Comparison of ENCODE assay signal across 19 cellular contexts in genomic region chr5:88944751-88945507, GRCh38.
DNase-seq lines count a peak whose midpoint lies in the region; ATAC-seq and TF ChIP-seq lines count a peak whose summit lies in the region.
"Had no signal": no experiment of that assay in that cellular context is flagged by ENCODE, and none has a peak within 500 bp of the region (broad histone marks: within the 10 kb centered on the region; RNA-seq: fewer than 3 reads in every experiment).

No MANE protein-coding gene starts in this region.

- no peak overlapping the region for H3K4me3 Mint-ChIP-seq in stimulated activated memory B cell treated with anti-CD40 and anti-IgM and Interleukin-4, amounts not matched to agents 10 μg/mL and 1 μg/mL and 100 μg/mL, for 72 hours
- H3K4me3 Mint-ChIP-seq: activated naive CD8-positive, alpha-beta T cell treated with anti-CD3 and anti-CD28 coated beads for 36 hours; nephron progenitor cell had no signal

- no peak overlapping the region for H3K4me3 ChIP-seq in PC-3 (ENCODE audit: low read length)
- no peak overlapping the region for H3K4me3 ChIP-seq in Karpas-422 (ENCODE audit: low read length)
- H3K4me3 ChIP-seq: dorsolateral prefrontal cortex, heart right ventricle, left ventricle myocardium inferior had no signal

- H3K36me3 Mint-ChIP-seq in stimulated activated memory B cell treated with anti-CD40 and anti-IgM and Interleukin-4, amounts not matched to agents 10 μg/mL and 1 μg/mL and 100 μg/mL, for 72 hours, result peaks cover 12% of the 10 kb centered on the region
- H3K36me3 Mint-ChIP-seq: activated naive CD8-positive, alpha-beta T cell treated with anti-CD3 and anti-CD28 coated beads for 36 hours had no signal

- no peaks in the 10 kb centered on the region for H3K79me2 ChIP-seq in PC-3 (ENCODE audit: low read length)
- no peaks in the 10 kb centered on the region for H3K79me2 ChIP-seq in Karpas-422 (ENCODE audit: low read length)

- H3K9ac ChIP-seq in PC-3 (ENCODE audit: low read length) (no peak overlapping the region), Karpas-422 (ENCODE audit: low read length) (no peak overlapping the region)
- H3K9ac ChIP-seq: KMS-11 had no signal

- BruUV-seq in PC-3 (replicated peaks; lab: Mats Ljungman, UMichigan), result no TSS peak

- H2AFZ ChIP-seq in PC-3 (ENCODE audit: low read length) (no peak overlapping the region), Karpas-422 (ENCODE audit: low read length) (no peak overlapping the region)

- no peaks in the 10 kb centered on the region for H3K9me3 ChIP-seq in PC-3 (ENCODE audit: low read length)
- H3K9me3 ChIP-seq in Karpas-422 (ENCODE audit: low read length), result no peaks in the 10 kb centered on the region
- H3K9me3 ChIP-seq: heart right ventricle, left ventricle myocardium inferior had no signal

- H3K4me2 ChIP-seq in PC-3 (ENCODE audit: low read length) (no peak overlapping the region), Karpas-422 (ENCODE audit: low read depth, low read length, poor library complexity, severe bottlenecking) (no peak overlapping the region)
- H3K4me2 ChIP-seq: KMS-11 had no signal

- H3K4me1 Mint-ChIP-seq in stimulated activated memory B cell treated with anti-CD40 and anti-IgM and Interleukin-4, amounts not matched to agents 10 μg/mL and 1 μg/mL and 100 μg/mL, for 72 hours, result peaks cover 27% of the 10 kb centered on the region

- POLR2A ChIA-PET in PC-3 (lab: Charles Lee; ENCODE audit: unreplicated experiment), result no interaction called here

- no peaks in the 10 kb centered on the region for H4K20me1 ChIP-seq in PC-3 (ENCODE audit: low read length)
- H4K20me1 ChIP-seq in Karpas-422 (ENCODE audit: insufficient read depth, low read depth, low read length), result no peaks in the 10 kb centered on the region

- H3F3A ChIP-seq in PC-3 (ENCODE audit: low read length, unreplicated experiment), result no peaks in the 10 kb centered on the region

- intact Hi-C loops in PC-3 (cut with micrococcal nuclease), result no loop called here

- CTCF ChIA-PET in PC-3 (lab: Charles Lee), result no interaction called here

- DNase-seq in DMS 273 (lab: John Stamatoyannopoulos, UW; ENCODE audit: unreplicated experiment) (peak; percentile 24), DMS 273 treated with DMSO at 0.1 percent for 48 hours (lab: John Stamatoyannopoulos, UW) (no peak), PC-3 (peak; percentile 58), dedifferentiated amniotic fluid mesenchymal stem cell (ENCODE audit: extremely low spot score) (peak; percentile 78), GF-D8 (lab: John Stamatoyannopoulos, UW) (no peak), Karpas-422 (no peak), glomerular visceral epithelial cell (ENCODE audit: extremely low spot score) (no peak)
- DNase-seq: activated naive CD8-positive, alpha-beta T cell treated with anti-CD3 and anti-CD28 coated beads for 36 hours; DMS79 treated with DMSO at 0.1 percent for 48 hours; heart right ventricle; left ventricle myocardium inferior; nephron progenitor cell; trophoblast cell had no signal

- H3K27ac Mint-ChIP-seq in stimulated activated memory B cell treated with anti-CD40 and anti-IgM and Interleukin-4, amounts not matched to agents 10 μg/mL and 1 μg/mL and 100 μg/mL, for 72 hours, result peak overlapping the region; percentile 8
- H3K27ac Mint-ChIP-seq: activated naive CD8-positive, alpha-beta T cell treated with anti-CD3 and anti-CD28 coated beads for 36 hours; nephron progenitor cell had no signal

- H3K27ac ChIP-seq in PC-3 (ENCODE audit: low read length) (no peak overlapping the region), Karpas-422 (ENCODE audit: low read length) (no peak overlapping the region)
- H3K27ac ChIP-seq: 22Rv1, dorsolateral prefrontal cortex, heart right ventricle, KMS-11, left ventricle myocardium inferior, VCaP had no signal

- ATAC-seq in PC-3, result peak; percentile 51
- no peak for ATAC-seq in stimulated activated memory B cell treated with anti-CD40 and anti-IgM and Interleukin-4, amounts not matched to agents 10 μg/mL and 1 μg/mL and 100 μg/mL, for 72 hours
- ATAC-seq: HCT116, heart right ventricle had no signal

- TF ChIP-seq CTCF in PC-3 (conservative IDR thresholded peaks at IDR 0.05; ENCODE audit: low read depth, low read length), result no peak

- H3K36me3 ChIP-seq in PC-3 (ENCODE audit: low read depth, low read length) (no peaks in the 10 kb centered on the region), Karpas-422 (ENCODE audit: insufficient read depth, low read length) (no peaks in the 10 kb centered on the region)
- H3K36me3 ChIP-seq: heart right ventricle, left ventricle myocardium inferior had no signal

- no peaks in the 10 kb centered on the region for H3K9me3 Mint-ChIP-seq in stimulated activated memory B cell treated with anti-CD40 and anti-IgM and Interleukin-4, amounts not matched to agents 10 μg/mL and 1 μg/mL and 100 μg/mL, for 72 hours
- H3K9me3 Mint-ChIP-seq: activated naive CD8-positive, alpha-beta T cell treated with anti-CD3 and anti-CD28 coated beads for 36 hours; nephron progenitor cell had no signal

- no peaks in the 10 kb centered on the region for H3K4me1 ChIP-seq in PC-3 (ENCODE audit: insufficient read depth, low read length)
- no peaks in the 10 kb centered on the region for H3K4me1 ChIP-seq in Karpas-422 (ENCODE audit: low read length)

- H3K9me2 ChIP-seq in PC-3 (replicated peaks; ENCODE audit: low read length) (no peaks in the 10 kb centered on the region), Karpas-422 (replicated peaks; ENCODE audit: insufficient read depth, low read length) (no peaks in the 10 kb centered on the region)

- H3K27me3 ChIP-seq in PC-3 (ENCODE audit: low read length) (no peaks in the 10 kb centered on the region), Karpas-422 (ENCODE audit: low read length) (no peaks in the 10 kb centered on the region)
- H3K27me3 ChIP-seq: dorsolateral prefrontal cortex, heart right ventricle had no signal

- H3K27me3 Mint-ChIP-seq in stimulated activated memory B cell treated with anti-CD40 and anti-IgM and Interleukin-4, amounts not matched to agents 10 μg/mL and 1 μg/mL and 100 μg/mL, for 72 hours, result no peaks in the 10 kb centered on the region

Comparison
In these comparisons a context has a peak if more than half of its experiments do, and no peak if none do; other contexts are left out.
1. DNase-seq: peak in DMS 273 (single experiment), PC-3 (single experiment) and dedifferentiated amniotic fluid mesenchymal stem cell (single experiment); none in DMS 273 treated with DMSO at 0.1 percent for 48 hours (single experiment), GF-D8 (single experiment), Karpas-422 (single experiment) and glomerular visceral epithelial cell (single experiment).